2 cellular contexts compared by ENCODE assay signal in genomic region chr7:151490706-151491105, GRCh38.
TF ChIP-seq lines count a peak whose summit lies in the region.

No MANE protein-coding gene starts in this region.

TF ChIP-seq in GM23338, 12 proteins besides CTCF, POLR2A, EP300 and RAD21:
- TF ChIP-seq ZNF331 (CRISPR knock-in tag; IDR thresholded peaks at IDR 0.05; ENCODE audit: low read depth) (no peak), EZH2 (IDR thresholded peaks at IDR 0.05; ENCODE audit: low read depth, unreplicated experiment) (no peak), STAT1 (IDR thresholded peaks at IDR 0.05; ENCODE audit: unreplicated experiment) (no peak), JUNB (IDR thresholded peaks at IDR 0.05; ENCODE audit: unreplicated experiment) (no peak), NANOG (IDR thresholded peaks at IDR 0.05; ENCODE audit: borderline replicate concordance) (no peak), POLR2AphosphoS5 (IDR thresholded peaks at IDR 0.05; ENCODE audit: low read depth) (no peak), CREB1 (CRISPR knock-in tag; IDR thresholded peaks at IDR 0.05; ENCODE audit: low read depth) (no peak), ZNF114 (CRISPR knock-in tag; IDR thresholded peaks at IDR 0.05) (no peak), EZH2phosphoT487 (IDR thresholded peaks at IDR 0.05; ENCODE audit: unreplicated experiment) (no peak)
- TF ChIP-seq, protein P1, sequence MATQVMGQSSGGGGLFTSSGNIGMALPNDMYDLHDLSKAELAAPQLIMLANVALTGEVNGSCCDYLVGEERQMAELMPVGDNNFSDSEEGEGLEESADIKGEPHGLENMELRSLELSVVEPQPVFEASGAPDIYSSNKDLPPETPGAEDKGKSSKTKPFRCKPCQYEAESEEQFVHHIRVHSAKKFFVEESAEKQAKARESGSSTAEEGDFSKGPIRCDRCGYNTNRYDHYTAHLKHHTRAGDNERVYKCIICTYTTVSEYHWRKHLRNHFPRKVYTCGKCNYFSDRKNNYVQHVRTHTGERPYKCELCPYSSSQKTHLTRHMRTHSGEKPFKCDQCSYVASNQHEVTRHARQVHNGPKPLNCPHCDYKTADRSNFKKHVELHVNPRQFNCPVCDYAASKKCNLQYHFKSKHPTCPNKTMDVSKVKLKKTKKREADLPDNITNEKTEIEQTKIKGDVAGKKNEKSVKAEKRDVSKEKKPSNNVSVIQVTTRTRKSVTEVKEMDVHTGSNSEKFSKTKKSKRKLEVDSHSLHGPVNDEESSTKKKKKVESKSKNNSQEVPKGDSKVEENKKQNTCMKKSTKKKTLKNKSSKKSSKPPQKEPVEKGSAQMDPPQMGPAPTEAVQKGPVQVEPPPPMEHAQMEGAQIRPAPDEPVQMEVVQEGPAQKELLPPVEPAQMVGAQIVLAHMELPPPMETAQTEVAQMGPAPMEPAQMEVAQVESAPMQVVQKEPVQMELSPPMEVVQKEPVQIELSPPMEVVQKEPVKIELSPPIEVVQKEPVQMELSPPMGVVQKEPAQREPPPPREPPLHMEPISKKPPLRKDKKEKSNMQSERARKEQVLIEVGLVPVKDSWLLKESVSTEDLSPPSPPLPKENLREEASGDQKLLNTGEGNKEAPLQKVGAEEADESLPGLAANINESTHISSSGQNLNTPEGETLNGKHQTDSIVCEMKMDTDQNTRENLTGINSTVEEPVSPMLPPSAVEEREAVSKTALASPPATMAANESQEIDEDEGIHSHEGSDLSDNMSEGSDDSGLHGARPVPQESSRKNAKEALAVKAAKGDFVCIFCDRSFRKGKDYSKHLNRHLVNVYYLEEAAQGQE (IDR thresholded peaks at IDR 0.05; ENCODE audit: unreplicated experiment), result no peak
- TF ChIP-seq, protein P2, sequence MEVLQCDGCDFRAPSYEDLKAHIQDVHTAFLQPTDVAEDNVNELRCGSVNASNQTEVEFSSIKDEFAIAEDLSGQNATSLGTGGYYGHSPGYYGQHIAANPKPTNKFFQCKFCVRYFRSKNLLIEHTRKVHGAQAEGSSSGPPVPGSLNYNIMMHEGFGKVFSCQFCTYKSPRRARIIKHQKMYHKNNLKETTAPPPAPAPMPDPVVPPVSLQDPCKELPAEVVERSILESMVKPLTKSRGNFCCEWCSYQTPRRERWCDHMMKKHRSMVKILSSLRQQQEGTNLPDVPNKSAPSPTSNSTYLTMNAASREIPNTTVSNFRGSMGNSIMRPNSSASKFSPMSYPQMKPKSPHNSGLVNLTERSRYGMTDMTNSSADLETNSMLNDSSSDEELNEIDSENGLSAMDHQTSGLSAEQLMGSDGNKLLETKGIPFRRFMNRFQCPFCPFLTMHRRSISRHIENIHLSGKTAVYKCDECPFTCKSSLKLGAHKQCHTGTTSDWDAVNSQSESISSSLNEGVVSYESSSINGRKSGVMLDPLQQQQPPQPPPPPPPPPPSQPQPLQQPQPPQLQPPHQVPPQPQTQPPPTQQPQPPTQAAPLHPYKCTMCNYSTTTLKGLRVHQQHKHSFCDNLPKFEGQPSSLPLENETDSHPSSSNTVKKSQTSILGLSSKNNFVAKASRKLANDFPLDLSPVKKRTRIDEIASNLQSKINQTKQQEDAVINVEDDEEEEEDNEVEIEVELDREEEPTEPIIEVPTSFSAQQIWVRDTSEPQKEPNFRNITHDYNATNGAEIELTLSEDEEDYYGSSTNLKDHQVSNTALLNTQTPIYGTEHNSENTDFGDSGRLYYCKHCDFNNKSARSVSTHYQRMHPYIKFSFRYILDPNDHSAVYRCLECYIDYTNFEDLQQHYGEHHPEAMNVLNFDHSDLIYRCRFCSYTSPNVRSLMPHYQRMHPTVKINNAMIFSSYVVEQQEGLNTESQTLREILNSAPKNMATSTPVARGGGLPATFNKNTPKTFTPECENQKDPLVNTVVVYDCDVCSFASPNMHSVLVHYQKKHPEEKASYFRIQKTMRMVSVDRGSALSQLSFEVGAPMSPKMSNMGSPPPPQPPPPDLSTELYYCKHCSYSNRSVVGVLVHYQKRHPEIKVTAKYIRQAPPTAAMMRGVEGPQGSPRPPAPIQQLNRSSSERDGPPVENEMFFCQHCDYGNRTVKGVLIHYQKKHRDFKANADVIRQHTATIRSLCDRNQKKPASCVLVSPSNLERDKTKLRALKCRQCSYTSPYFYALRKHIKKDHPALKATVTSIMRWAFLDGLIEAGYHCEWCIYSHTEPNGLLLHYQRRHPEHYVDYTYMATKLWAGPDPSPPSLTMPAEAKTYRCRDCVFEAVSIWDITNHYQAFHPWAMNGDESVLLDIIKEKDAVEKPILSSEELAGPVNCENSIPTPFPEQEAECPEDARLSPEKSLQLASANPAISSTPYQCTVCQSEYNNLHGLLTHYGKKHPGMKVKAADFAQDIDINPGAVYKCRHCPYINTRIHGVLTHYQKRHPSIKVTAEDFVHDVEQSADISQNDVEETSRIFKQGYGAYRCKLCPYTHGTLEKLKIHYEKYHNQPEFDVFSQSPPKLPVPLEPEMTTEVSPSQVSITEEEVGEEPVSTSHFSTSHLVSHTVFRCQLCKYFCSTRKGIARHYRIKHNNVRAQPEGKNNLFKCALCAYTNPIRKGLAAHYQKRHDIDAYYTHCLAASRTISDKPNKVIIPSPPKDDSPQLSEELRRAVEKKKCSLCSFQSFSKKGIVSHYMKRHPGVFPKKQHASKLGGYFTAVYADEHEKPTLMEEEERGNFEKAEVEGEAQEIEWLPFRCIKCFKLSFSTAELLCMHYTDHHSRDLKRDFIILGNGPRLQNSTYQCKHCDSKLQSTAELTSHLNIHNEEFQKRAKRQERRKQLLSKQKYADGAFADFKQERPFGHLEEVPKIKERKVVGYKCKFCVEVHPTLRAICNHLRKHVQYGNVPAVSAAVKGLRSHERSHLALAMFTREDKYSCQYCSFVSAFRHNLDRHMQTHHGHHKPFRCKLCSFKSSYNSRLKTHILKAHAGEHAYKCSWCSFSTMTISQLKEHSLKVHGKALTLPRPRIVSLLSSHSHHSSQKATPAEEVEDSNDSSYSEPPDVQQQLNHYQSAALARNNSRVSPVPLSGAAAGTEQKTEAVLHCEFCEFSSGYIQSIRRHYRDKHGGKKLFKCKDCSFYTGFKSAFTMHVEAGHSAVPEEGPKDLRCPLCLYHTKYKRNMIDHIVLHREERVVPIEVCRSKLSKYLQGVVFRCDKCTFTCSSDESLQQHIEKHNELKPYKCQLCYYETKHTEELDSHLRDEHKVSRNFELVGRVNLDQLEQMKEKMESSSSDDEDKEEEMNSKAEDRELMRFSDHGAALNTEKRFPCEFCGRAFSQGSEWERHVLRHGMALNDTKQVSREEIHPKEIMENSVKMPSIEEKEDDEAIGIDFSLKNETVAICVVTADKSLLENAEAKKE (CRISPR knock-in tag; IDR thresholded peaks at IDR 0.05), result no peak
- TF ChIP-seq, protein P3, sequence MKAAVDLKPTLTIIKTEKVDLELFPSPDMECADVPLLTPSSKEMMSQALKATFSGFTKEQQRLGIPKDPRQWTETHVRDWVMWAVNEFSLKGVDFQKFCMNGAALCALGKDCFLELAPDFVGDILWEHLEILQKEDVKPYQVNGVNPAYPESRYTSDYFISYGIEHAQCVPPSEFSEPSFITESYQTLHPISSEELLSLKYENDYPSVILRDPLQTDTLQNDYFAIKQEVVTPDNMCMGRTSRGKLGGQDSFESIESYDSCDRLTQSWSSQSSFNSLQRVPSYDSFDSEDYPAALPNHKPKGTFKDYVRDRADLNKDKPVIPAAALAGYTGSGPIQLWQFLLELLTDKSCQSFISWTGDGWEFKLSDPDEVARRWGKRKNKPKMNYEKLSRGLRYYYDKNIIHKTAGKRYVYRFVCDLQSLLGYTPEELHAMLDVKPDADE (IDR thresholded peaks at IDR 0.05), result no peak

TF ChIP-seq in GM12891, 5 proteins besides CTCF, POLR2A, EP300 and RAD21:
- TF ChIP-seq POLR2AphosphoS5 (IDR thresholded peaks at IDR 0.05; ENCODE audit: low read depth, low read length), result no peak
- no peak for TF ChIP-seq SPI1 (IDR thresholded peaks at IDR 0.05; ENCODE audit: low read depth, low read length)
- TF ChIP-seq PAX5 (IDR thresholded peaks at IDR 0.05; ENCODE audit: insufficient read depth, low read length, severe bottlenecking), result no peak
- no peak for TF ChIP-seq POU2F2 (IDR thresholded peaks at IDR 0.05; ENCODE audit: low read depth, low read length)
- no peak for TF ChIP-seq TAF1 (IDR thresholded peaks at IDR 0.05; ENCODE audit: low read depth, low read length)
